ENCODE assay signal across 11 cellular contexts in the genomic region with DNA sequence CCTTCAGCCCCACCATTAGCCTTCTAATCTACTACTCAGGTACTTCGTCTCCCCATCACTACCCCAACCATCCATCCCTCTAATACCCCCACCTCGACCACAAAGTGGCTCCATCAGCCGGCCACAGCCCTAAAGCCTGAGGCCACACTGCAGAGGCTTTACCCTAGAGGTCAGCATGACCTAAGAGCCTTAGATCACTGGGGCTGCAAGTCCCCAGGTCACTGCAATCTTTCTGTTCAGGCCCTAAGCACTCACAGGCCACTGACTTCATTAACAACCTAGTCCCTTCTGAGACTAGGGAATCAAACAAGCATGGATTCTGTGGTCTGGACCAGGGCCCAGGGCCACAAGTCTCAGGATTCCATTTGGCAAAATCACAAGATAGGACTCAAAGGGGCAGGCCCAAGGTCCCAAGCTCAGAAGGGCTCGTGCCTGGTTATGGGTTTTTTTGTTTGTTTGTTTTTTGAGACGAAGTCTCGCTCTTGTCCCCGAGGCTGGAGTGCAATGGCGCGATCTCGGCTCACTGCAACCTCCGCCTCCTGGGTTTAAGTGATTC. TPM values are rescaled to one million over a fixed set of nuclear protein-coding genes. Genes with fewer than 3 reads are reported as not detected.
DNase-seq lines count a peak whose midpoint lies in the region; ATAC-seq lines count a peak whose summit lies in the region.
"Had no signal": no experiment of that assay in that cellular context is flagged by ENCODE, and none has a peak within 500 bp of the region (broad histone marks: within the 10 kb centered on the region; RNA-seq: fewer than 3 reads in every experiment).

No MANE protein-coding gene starts in this region.

- H3K36me3 ChIP-seq in Karpas-422 (ENCODE audit: insufficient read depth, low read length): no peaks in the 10 kb centered on the region

- CTCF ChIA-PET in activated CD4-positive, alpha-beta T cell treated with anti-CD3 and anti-CD28 coated beads for 36 hours (lab: Charles Lee): no interaction called here

- no peaks in the 10 kb centered on the region for H4K20me1 ChIP-seq in Karpas-422 (ENCODE audit: insufficient read depth, low read depth, low read length)

- no peaks in the 10 kb centered on the region for H3K79me2 ChIP-seq in Karpas-422 (ENCODE audit: low read length)

- H3K9ac ChIP-seq in Karpas-422 (ENCODE audit: low read length): no peak overlapping the region

- H3K27me3 Mint-ChIP-seq in activated CD4-positive, alpha-beta T cell treated with anti-CD3 and anti-CD28 coated beads for 36 hours: peaks cover 9% of the 10 kb centered on the region

- no peak overlapping the region for H2AFZ ChIP-seq in Karpas-422 (ENCODE audit: low read length)

- POLR2A ChIA-PET in activated CD4-positive, alpha-beta T cell treated with anti-CD3 and anti-CD28 coated beads for 36 hours (lab: Charles Lee): no interaction called here

- no peaks in the 10 kb centered on the region for H3K27me3 ChIP-seq in Karpas-422 (ENCODE audit: low read length)

- H3K9me2 ChIP-seq in Karpas-422 (replicated peaks; ENCODE audit: insufficient read depth, low read length): no peaks in the 10 kb centered on the region

- no peak overlapping the region for H3K27ac Mint-ChIP-seq in activated CD4-positive, alpha-beta T cell treated with anti-CD3 and anti-CD28 coated beads for 36 hours
- H3K27ac Mint-ChIP-seq: activated T-cell treated with anti-CD3 and anti-CD28 coated beads, Interleukin-2, amount 50 U/mL, for 72 hours had no signal

- H3K4me2 ChIP-seq in Karpas-422 (ENCODE audit: low read depth, low read length, poor library complexity, severe bottlenecking): no peak overlapping the region

- no peaks in the 10 kb centered on the region for H3K9me3 ChIP-seq in Karpas-422 (ENCODE audit: low read length)

- no peak overlapping the region for H3K27ac ChIP-seq in Karpas-422 (ENCODE audit: low read length)
- H3K27ac ChIP-seq: coronary artery had no signal

- ATAC-seq in activated CD4-positive, alpha-beta T cell treated with anti-CD3 and anti-CD28 coated beads for 36 hours: no peak

- H3K4me1 Mint-ChIP-seq in activated CD4-positive, alpha-beta T cell treated with anti-CD3 and anti-CD28 coated beads for 36 hours: peaks cover 13% of the 10 kb centered on the region

- no peak overlapping the region for H3K4me3 ChIP-seq in Karpas-422 (ENCODE audit: low read length)
- H3K4me3 ChIP-seq: coronary artery had no signal

- intact Hi-C loops in activated CD4-positive, alpha-beta T cell treated with anti-CD3 and anti-CD28 coated beads for 36 hours (cut with DNase I, micrococcal nuclease): no loop called here

- no peaks in the 10 kb centered on the region for H3K9me3 Mint-ChIP-seq in activated CD4-positive, alpha-beta T cell treated with anti-CD3 and anti-CD28 coated beads for 36 hours (ENCODE audit: low read depth)

- H3K4me1 ChIP-seq in Karpas-422 (ENCODE audit: low read length): no peaks in the 10 kb centered on the region

- H3K36me3 Mint-ChIP-seq in activated CD4-positive, alpha-beta T cell treated with anti-CD3 and anti-CD28 coated beads for 36 hours (ENCODE audit: low read depth): no peaks in the 10 kb centered on the region

- H3K4me3 Mint-ChIP-seq in activated CD4-positive, alpha-beta T cell treated with anti-CD3 and anti-CD28 coated beads for 36 hours: no peak overlapping the region
- H3K4me3 Mint-ChIP-seq: activated T-cell treated with anti-CD3 and anti-CD28 coated beads, Interleukin-2, amount 50 U/mL, for 72 hours had no signal

- DNase-seq in ELR (ENCODE audit: low read depth) (peak; percentile 67), NCI-H226 (peak; percentile 48), fibroblast of gingiva (ENCODE audit: low read depth) (peak; percentile 59), renal cortical epithelial cell (ENCODE audit: low read depth) (peak; percentile 94), Karpas-422 (no peak), COR-L47 (lab: John Stamatoyannopoulos, UW) (no peak)
- DNase-seq in activated CD4-positive, alpha-beta T cell treated with anti-CD3 and anti-CD28 coated beads for 36 hours: no peak
- DNase-seq: activated T-cell treated with anti-CD3 and anti-CD28 coated beads, Interleukin-2, amount 50 U/mL, for 72 hours; NCI-H146; stimulated activated CD4-positive, alpha-beta T cell treated with anti-CD3 and anti-CD28 coated beads, Interleukin-15, amount 100 ng/mL, for 24 hours had no signal

RNA-seq across cellular contexts. Expression of gene PKDCC, which starts 37.0 kb away (rescaled TPM):
- 2.1 and 2.4 TPM in 2 replicates for total RNA-seq in renal cortical epithelial cell
- total RNA-seq in activated CD4-positive, alpha-beta T cell treated with anti-CD3 and anti-CD28 coated beads for 36 hours: not detected
- not detected in 2 replicates for total RNA-seq in Karpas-422 (2014; rRNA removed; shearing (Covaris generic); ENCODE audit: low replicate concordance)
- total RNA-seq: activated T-cell treated with anti-CD3 and anti-CD28 coated beads, Interleukin-2, amount 50 U/mL, for 72 hours had no signal

Comparison
In these comparisons a context has a peak if more than half of its experiments do, and no peak if none do; other contexts are left out.
1. DNase-seq: peak in ELR (single experiment), NCI-H226 (single experiment), fibroblast of gingiva (single experiment) and renal cortical epithelial cell (single experiment); none in activated CD4-positive, alpha-beta T cell treated with anti-CD3 and anti-CD28 coated beads for 36 hours (single experiment), Karpas-422 (single experiment) and COR-L47 (single experiment).